In the genomic region with DNA sequence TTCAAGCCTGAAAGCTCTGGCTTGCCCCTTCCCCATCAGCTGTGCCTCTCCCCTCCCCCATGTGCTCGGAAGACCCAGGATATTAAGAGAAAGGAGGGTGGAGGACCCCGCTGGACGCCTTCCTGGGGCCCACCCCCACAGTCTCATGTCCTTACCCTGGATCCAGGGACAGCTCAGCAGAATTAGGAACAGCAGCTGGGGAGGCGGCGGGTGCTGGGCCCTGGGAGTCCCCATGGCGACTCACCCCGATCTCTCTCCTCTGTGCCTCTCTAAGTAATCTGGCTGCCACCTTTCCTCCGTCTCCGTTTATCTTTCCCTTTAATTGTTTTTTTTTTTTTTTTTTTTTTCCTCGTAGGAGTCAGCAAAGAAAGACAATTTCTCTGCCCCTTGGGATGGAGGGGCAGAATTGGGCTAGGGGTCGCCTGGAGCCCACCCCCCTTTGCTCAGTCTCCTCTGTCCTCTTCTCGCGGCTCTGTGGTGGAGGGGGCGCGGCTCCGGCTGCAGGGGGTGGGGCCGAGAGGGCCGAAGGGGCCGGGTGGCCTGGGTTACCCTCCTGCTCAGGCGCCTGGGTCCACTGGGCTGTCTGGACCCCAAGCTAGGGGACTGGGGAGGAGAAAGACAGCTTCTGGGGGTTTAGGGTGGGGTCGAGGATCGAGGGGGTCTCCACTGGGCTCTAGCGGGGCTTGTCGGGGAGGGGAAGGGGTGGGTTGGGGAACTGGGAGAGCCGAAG, we compare ENCODE assay signal across 1 cellular context.
TF ChIP-seq lines count a peak whose summit lies in the region.

No MANE protein-coding gene starts in this region.

TF ChIP-seq in H1, 55 proteins besides CTCF, POLR2A, EP300 and RAD21:
- TF ChIP-seq SIN3A (conservative IDR thresholded peaks at IDR 0.05 in 1 of 2, IDR thresholded peaks at IDR 0.05 in 1 of 2; ENCODE audit: low read depth in 1 of 2, low read length in 2 of 2) (no peak; a peak in 1 of 4 replicates), CHD2 (IDR thresholded peaks at IDR 0.05; ENCODE audit: low read length) (peak; percentile 77), PHF8 (conservative IDR thresholded peaks at IDR 0.05; ENCODE audit: low read depth, low read length) (peak; percentile 60), CBX5 (IDR thresholded peaks at IDR 0.05; ENCODE audit: low read depth, low read length) (no peak), BRCA1 (IDR thresholded peaks at IDR 0.05; ENCODE audit: low read depth, low read length) (0 out of 2 replicates have a peak, but pooled peaks have one; percentile 36)
